Comparison of ENCODE assay signal across 27 cellular contexts in the genomic region with DNA sequence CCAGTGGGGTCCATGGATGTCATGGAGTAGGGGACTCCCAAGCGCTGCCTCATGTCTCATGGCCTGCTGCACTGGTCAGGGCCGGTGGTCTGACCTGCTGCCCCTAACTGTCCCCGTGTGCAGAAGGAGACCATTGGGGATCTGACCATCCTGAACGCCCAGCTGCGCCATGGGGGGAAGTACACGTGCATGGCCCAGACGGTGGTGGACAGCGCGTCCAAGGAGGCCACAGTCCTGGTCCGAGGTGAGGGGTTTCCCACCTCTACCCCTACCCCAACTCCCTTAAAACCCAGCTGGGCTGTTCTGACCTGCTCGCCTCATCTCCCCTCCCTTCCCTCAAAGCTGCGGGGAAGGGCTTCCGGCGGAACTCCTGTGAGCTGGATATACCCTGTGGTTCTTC. TPM values are rescaled to one million over a fixed set of nuclear protein-coding genes. Genes with fewer than 3 reads are reported as not detected.
"Had no signal": no experiment of that assay in that cellular context is flagged by ENCODE, and none has a peak within 500 bp of the region (broad histone marks: within the 10 kb centered on the region; RNA-seq: fewer than 3 reads in every experiment).

No MANE protein-coding gene starts in this region.

- H3K27me3 ChIP-seq: breast epithelium, MG63 had no signal

- H3K9me3 Mint-ChIP-seq: activated CD8-positive, alpha-beta T cell treated with anti-CD3 and anti-CD28 coated beads for 36 hours; activated naive CD4-positive, alpha-beta T cell treated with anti-CD3 and anti-CD28 coated beads, Interleukin-2, amount 50 U/mL, for 24 hours; activated T-cell treated with anti-CD3 and anti-CD28 coated beads, Interleukin-2, amount 50 U/mL, for 72 hours; activated T-helper 2 cell treated with anti-CD3 and anti-CD28 coated beads, Interferon-gamma antibody, Interleukin-2, Interleukin-4, amounts not matched to agents 10 μg/mL and 5 μg/mL and 100 μg/mL, durations not matched to agents 14 hours and 24 hours and 36 hours; T-helper 1 cell treated with Interleukin-12 subunit alpha and Interleukin-12 subunit beta and Interleukin-4 antibody, amounts not matched to agents 30 μg/mL and 1 μg/mL, for 36 hours had no signal

- H3K9me3 ChIP-seq: breast epithelium, MG63, SJCRH30 had no signal

- H3K36me3 ChIP-seq: breast epithelium, MG63, SJCRH30 had no signal

- H3K27me3 Mint-ChIP-seq: activated CD8-positive, alpha-beta T cell treated with anti-CD3 and anti-CD28 coated beads for 36 hours; activated naive CD4-positive, alpha-beta T cell treated with anti-CD3 and anti-CD28 coated beads, Interleukin-2, amount 50 U/mL, for 24 hours had no signal

- H3K4me1 ChIP-seq: breast epithelium had no signal

- H3K27ac Mint-ChIP-seq: activated CD8-positive, alpha-beta T cell treated with anti-CD3 and anti-CD28 coated beads for 36 hours; activated naive CD4-positive, alpha-beta T cell treated with anti-CD3 and anti-CD28 coated beads, Interleukin-2, amount 50 U/mL, for 24 hours; activated T-cell treated with anti-CD3 and anti-CD28 coated beads, Interleukin-2, amount 50 U/mL, for 72 hours; activated T-helper 2 cell treated with anti-CD3 and anti-CD28 coated beads, Interferon-gamma antibody, Interleukin-2, Interleukin-4, amounts not matched to agents 10 μg/mL and 5 μg/mL and 100 μg/mL, durations not matched to agents 14 hours and 24 hours and 36 hours; T-helper 1 cell treated with Interleukin-12 subunit alpha and Interleukin-12 subunit beta and Interleukin-4 antibody, amounts not matched to agents 30 μg/mL and 1 μg/mL, for 36 hours had no signal

- H3K27ac ChIP-seq: breast epithelium, SJCRH30 had no signal

- H3K4me1 Mint-ChIP-seq: activated naive CD4-positive, alpha-beta T cell treated with anti-CD3 and anti-CD28 coated beads, Interleukin-2, amount 50 U/mL, for 24 hours had no signal

- ATAC-seq: activated CD4-positive, CD25-positive, alpha-beta regulatory T cell treated with anti-CD3 and anti-CD28 coated beads, Interleukin-2, amount 50 U/mL, for 24 hours; activated CD8-positive, alpha-beta T cell treated with anti-CD3 and anti-CD28 coated beads for 36 hours; activated T-cell treated with anti-CD3 and anti-CD28 coated beads, Interleukin-2, amount 50 U/mL, for 72 hours; Panc1 had no signal

- H3K4me3 ChIP-seq: breast epithelium, MG63, SJCRH30 had no signal

- H3K4me3 Mint-ChIP-seq: activated CD8-positive, alpha-beta T cell treated with anti-CD3 and anti-CD28 coated beads for 36 hours; activated naive CD4-positive, alpha-beta T cell treated with anti-CD3 and anti-CD28 coated beads, Interleukin-2, amount 50 U/mL, for 24 hours; activated T-cell treated with anti-CD3 and anti-CD28 coated beads, Interleukin-2, amount 50 U/mL, for 72 hours; T-helper 1 cell treated with Interleukin-12 subunit alpha and Interleukin-12 subunit beta and Interleukin-4 antibody, amounts not matched to agents 30 μg/mL and 1 μg/mL, for 36 hours had no signal

- DNase-seq: activated CD4-positive, alpha-beta T cell treated with anti-CD3 and anti-CD28 coated beads for 4 hours; activated CD8-positive, alpha-beta memory T cell treated with anti-CD3 and anti-CD28 coated beads, Interleukin-2, amount 50 U/mL, for 4 hours; activated CD8-positive, alpha-beta T cell treated with anti-CD3 and anti-CD28 coated beads for 36 hours; activated naive CD4-positive, alpha-beta T cell; activated T-cell treated with anti-CD3 and anti-CD28 coated beads, Interleukin-2, amount 50 U/mL, for 72 hours; aorta; MV-4-11; NCI-H1092 treated with DMSO at 0.1 percent for 48 hours; NCI-H1417 treated with DMSO at 0.1 percent for 48 hours; NCI-H1694; NCI-H2029; NCI-H2107; NCI-H2171 treated with DMSO at 0.1 percent for 48 hours; NCI-H345; NCI-H510A; NCI-H526 treated with DMSO at 0.1 percent for 48 hours; NK-92 treated with Interleukin-12 subunit alpha and Interleukin-12 subunit beta, amount 100 ng/mL, for 24 hours; Right ventricle myocardium superior; RPMI8226; SJCRH30 had no signal

- H3K36me3 Mint-ChIP-seq: activated naive CD4-positive, alpha-beta T cell treated with anti-CD3 and anti-CD28 coated beads, Interleukin-2, amount 50 U/mL, for 24 hours had no signal

RNA-seq across cellular contexts. Expression of a gene that starts 22.7 kb away (rescaled TPM):
- total RNA-seq: activated CD8-positive, alpha-beta T cell treated with anti-CD3 and anti-CD28 coated beads for 36 hours; activated T-cell treated with anti-CD3 and anti-CD28 coated beads, Interleukin-2, amount 50 U/mL, for 72 hours; activated T-helper 2 cell treated with anti-CD3 and anti-CD28 coated beads, Interferon-gamma antibody, Interleukin-2, Interleukin-4, amounts not matched to agents 10 μg/mL and 5 μg/mL and 100 μg/mL, durations not matched to agents 14 hours and 24 hours and 36 hours; breast epithelium had no signal
- polyA plus RNA-seq: aorta had no signal
